Comparison of ENCODE assay signal across 8 cellular contexts in genomic region chr20:38473353-38473795, GRCh38. TPM values are rescaled to one million over a fixed set of nuclear protein-coding genes. Genes with fewer than 3 reads are reported as not detected.
DNase-seq lines count a peak whose midpoint lies in the region; ATAC-seq and TF ChIP-seq lines count a peak whose summit lies in the region.

No MANE protein-coding gene starts in this region.

- no peak for TF ChIP-seq CTCF in parathyroid adenoma (IDR thresholded peaks at IDR 0.05)

- ATAC-seq in GM21423 (IDR thresholded peaks at IDR 0.05; ENCODE audit: unreplicated experiment): peak; percentile 6
- no peak for ATAC-seq in HG03469 (IDR thresholded peaks at IDR 0.05; ENCODE audit: unreplicated experiment)

- H3K27me3 ChIP-seq in ACC112 (ENCODE audit: insufficient read depth, low read length) (peaks cover 19% of the 10 kb centered on the region; the same call in 1 of the 2 replicates), SJSA1 (replicated peaks) (no peaks in the 10 kb centered on the region), parathyroid adenoma (ENCODE audit: control insufficient read depth, insufficient read depth, low read length) (no peaks in the 10 kb centered on the region)

- peak overlapping the region; percentile 74 for H3K4me2 ChIP-seq in parathyroid adenoma (ENCODE audit: low read length)

- H3K4me3 ChIP-seq in ACC112 (ENCODE audit: low read depth, low read length): peak overlapping the region; percentile 90
- H3K4me3 ChIP-seq in SJSA1: peak overlapping the region; percentile 88
- H3K4me3 ChIP-seq in parathyroid adenoma (ENCODE audit: low read depth, low read length): peak overlapping the region; percentile 82

- H3K9ac ChIP-seq in parathyroid adenoma: peak overlapping the region; percentile 42

- H3K79me2 ChIP-seq in ACC112 (ENCODE audit: control insufficient read depth, insufficient read depth, low read length, unreplicated experiment) (peaks cover 52% of the 10 kb centered on the region), parathyroid adenoma (peaks cover 46% of the 10 kb centered on the region)

- H2AFZ ChIP-seq in ACC112 (ENCODE audit: low read length, unreplicated experiment) (peak overlapping the region; percentile 76), parathyroid adenoma (peak overlapping the region; percentile 81)

- peaks cover 7% of the 10 kb centered on the region for H3K4me1 ChIP-seq in ACC112 (ENCODE audit: control insufficient read depth, insufficient read depth, low read length, unreplicated experiment)
- H3K4me1 ChIP-seq in SJSA1 (replicated peaks): peaks cover 7% of the 10 kb centered on the region
- peaks cover 10% of the 10 kb centered on the region for H3K4me1 ChIP-seq in parathyroid adenoma

- no peak overlapping the region for H3K27ac ChIP-seq in ACC112 (ENCODE audit: low read depth, low read length)
- H3K27ac ChIP-seq in SJSA1: no peak overlapping the region
- H3K27ac ChIP-seq in parathyroid adenoma: peak overlapping the region; percentile 76

- no peaks in the 10 kb centered on the region for H3K36me3 ChIP-seq in ACC112 (ENCODE audit: insufficient read depth, low read length)
- peaks cover 16% of the 10 kb centered on the region for H3K36me3 ChIP-seq in SJSA1
- no peaks in the 10 kb centered on the region for H3K36me3 ChIP-seq in parathyroid adenoma (ENCODE audit: control insufficient read depth, insufficient read depth, low read length)

- peak in 1 of 2 experiments; percentile 47 for DNase-seq in SJSA1 (ENCODE audit: low read depth in 1 of 2, low spot score in 2 of 2)
- DNase-seq in fibroblast of gingiva (ENCODE audit: low read depth): peak; percentile 15
- no peak for DNase-seq in NCI-H1694 (lab: John Stamatoyannopoulos, UW)
- no peak for DNase-seq in germinal center (ENCODE audit: low spot score)

- H3K9me3 ChIP-seq in SJSA1 (replicated peaks) (no peaks in the 10 kb centered on the region), parathyroid adenoma (ENCODE audit: control insufficient read depth, low read length) (no peaks in the 10 kb centered on the region)

RNA-seq across cellular contexts. Expression of gene RALGAPB, which starts 0.7 kb away (rescaled TPM):
- 17.6 and 21.9 TPM in 2 replicates for total RNA-seq in SJSA1 (2014; rRNA removed; shearing (Covaris generic))

RNA-seq across cellular contexts. Expression of gene SNHG17, which starts 38.2 kb away (rescaled TPM):
- 10.3 and 16.2 TPM in 2 replicates for total RNA-seq in SJSA1 (2014; rRNA removed; shearing (Covaris generic))
